In the genomic region with DNA sequence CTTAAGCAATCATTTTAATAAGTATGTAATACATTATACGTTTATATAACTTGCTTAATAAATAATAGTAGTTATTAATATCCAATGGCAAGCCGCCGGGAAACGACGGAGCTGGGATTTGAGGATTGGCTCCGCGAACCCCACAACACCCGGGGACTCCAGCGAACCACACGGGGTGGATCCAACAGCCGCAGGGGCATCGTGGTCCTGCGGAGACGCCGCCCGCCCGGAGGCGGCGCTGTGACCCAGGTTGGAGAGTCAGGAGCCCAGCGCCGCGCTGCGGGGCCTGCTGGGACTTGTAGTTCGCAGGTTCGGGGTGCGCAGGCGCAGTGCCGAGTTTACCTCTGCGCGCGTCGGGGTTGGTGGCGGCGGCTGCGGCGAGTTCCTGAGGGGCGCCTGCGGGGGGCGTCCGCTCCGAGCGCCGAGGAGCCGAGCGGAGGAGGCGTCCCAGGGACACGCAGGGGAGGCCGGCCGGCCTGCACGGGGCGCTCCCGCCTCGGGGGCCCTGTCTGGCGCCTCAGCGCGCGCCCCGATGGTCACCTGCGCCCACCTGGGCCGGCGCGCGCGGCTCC, we compare ENCODE assay signal across 1 cellular context.
TF ChIP-seq lines count a peak whose summit lies in the region.

A gene (plus strand): TSS at position 329 of the 572 bp plus-strand sequence. CDS start 204 bp downstream, at position 533.

TF ChIP-seq in K562, 482 proteins besides CTCF, POLR2A, EP300 and RAD21 (continued from another document and continues in another):
- TF ChIP-seq, protein P1, sequence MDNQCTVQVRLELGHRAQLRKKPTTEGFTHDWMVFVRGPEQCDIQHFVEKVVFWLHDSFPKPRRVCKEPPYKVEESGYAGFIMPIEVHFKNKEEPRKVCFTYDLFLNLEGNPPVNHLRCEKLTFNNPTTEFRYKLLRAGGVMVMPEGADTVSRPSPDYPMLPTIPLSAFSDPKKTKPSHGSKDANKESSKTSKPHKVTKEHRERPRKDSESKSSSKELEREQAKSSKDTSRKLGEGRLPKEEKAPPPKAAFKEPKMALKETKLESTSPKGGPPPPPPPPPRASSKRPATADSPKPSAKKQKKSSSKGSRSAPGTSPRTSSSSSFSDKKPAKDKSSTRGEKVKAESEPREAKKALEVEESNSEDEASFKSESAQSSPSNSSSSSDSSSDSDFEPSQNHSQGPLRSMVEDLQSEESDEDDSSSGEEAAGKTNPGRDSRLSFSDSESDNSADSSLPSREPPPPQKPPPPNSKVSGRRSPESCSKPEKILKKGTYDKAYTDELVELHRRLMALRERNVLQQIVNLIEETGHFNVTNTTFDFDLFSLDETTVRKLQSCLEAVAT (IDR thresholded peaks at IDR 0.05), result no peak
- TF ChIP-seq NRF1 (conservative IDR thresholded peaks at IDR 0.05 in 1 of 2, IDR thresholded peaks at IDR 0.05 in 1 of 2) (peak; percentile 96 to 97), ZNF717 (CRISPR knock-in tag; IDR thresholded peaks at IDR 0.05) (no peak), ZNF764 (CRISPR knock-in tag; IDR thresholded peaks at IDR 0.05; ENCODE audit: low read depth) (no peak), ADNP (tag; IDR thresholded peaks at IDR 0.05) (0 out of 2 replicates have a peak, but pooled peaks have one; percentile 8), ATF7 (IDR thresholded peaks at IDR 0.05) (peak; percentile 83; the same call in 1 of the 2 replicates), NR2C1 (IDR thresholded peaks at IDR 0.05) (peak; percentile 66; the same call in 1 of the 2 replicates), NR2C1 (tag; IDR thresholded peaks at IDR 0.05) (peak; percentile 84), L3MBTL2 (IDR thresholded peaks at IDR 0.05) (peak; percentile 83), ZNF140 (CRISPR knock-in tag; IDR thresholded peaks at IDR 0.05) (no peak), CXXC5 (CRISPR knock-in tag; IDR thresholded peaks at IDR 0.05) (peak; percentile 96), ZNF324 (CRISPR knock-in tag; IDR thresholded peaks at IDR 0.05) (no peak), BHLHE40 (IDR thresholded peaks at IDR 0.05; ENCODE audit: low read length) (peak; percentile 59; the same call in 1 of the 2 replicates), ELF1 (tag; IDR thresholded peaks at IDR 0.05) (no peak), YY1 (IDR thresholded peaks at IDR 0.05; ENCODE audit: borderline replicate concordance in 1 of 3, control insufficient read depth in 1 of 3, extremely low read depth in 1 of 3, insufficient read depth in 3 of 3, insufficient read length in 1 of 3, insufficient replicate concordance in 2 of 3, low read depth in 1 of 3, low read length in 2 of 3) (peak; percentile 9 to 80 (median 65)), SMAD3 (CRISPR knock-in tag; conservative IDR thresholded peaks at IDR 0.05) (peak; percentile 79; the same call in 1 of the 2 replicates), ZKSCAN8 (CRISPR knock-in tag; IDR thresholded peaks at IDR 0.05) (no peak), SMAD1 (IDR thresholded peaks at IDR 0.05; ENCODE audit: low read depth, low read length, partially characterized antibody) (no peak), HMG20B (CRISPR knock-in tag; IDR thresholded peaks at IDR 0.05) (no peak), ERF (CRISPR knock-in tag; IDR thresholded peaks at IDR 0.05) (no peak), BMI1 (IDR thresholded peaks at IDR 0.05; ENCODE audit: low read length) (no peak), TOE1 (IDR thresholded peaks at IDR 0.05; ENCODE audit: borderline replicate concordance) (peak; percentile 45; the same call in 1 of the 2 replicates), TOE1 (CRISPR knock-in tag; IDR thresholded peaks at IDR 0.05; ENCODE audit: borderline replicate concordance, low read depth) (0 out of 2 replicates have a peak, but pooled peaks have one; percentile 75), ZNF24 (IDR thresholded peaks at IDR 0.05) (0 out of 2 replicates have a peak, but pooled peaks have one; percentile 8), ETV6 (IDR thresholded peaks at IDR 0.05; ENCODE audit: borderline replicate concordance in 1 of 2, low read depth in 2 of 2, low read length in 1 of 2) (no peak), ETV6 (CRISPR knock-in tag; IDR thresholded peaks at IDR 0.05; ENCODE audit: borderline replicate concordance) (no peak), PML (IDR thresholded peaks at IDR 0.05; ENCODE audit: low read length) (no peak; the same call in 1 of the 2 replicates), MAFK (IDR thresholded peaks at IDR 0.05; ENCODE audit: low read length) (no peak), SRSF7 (optimal IDR thresholded peaks at IDR 0.05; ENCODE audit: low read depth, low read length) (no peak), NFRKB (IDR thresholded peaks at IDR 0.05; ENCODE audit: low read depth) (no peak), MEF2D (tag; conservative IDR thresholded peaks at IDR 0.05; ENCODE audit: low read depth) (no peak), ZNF77 (CRISPR knock-in tag; IDR thresholded peaks at IDR 0.05) (no peak), TEAD2 (tag; IDR thresholded peaks at IDR 0.05) (no peak), CBX1 (IDR thresholded peaks at IDR 0.05; ENCODE audit: low read depth) (peak; percentile 84), POU5F1 (IDR thresholded peaks at IDR 0.05; ENCODE audit: borderline replicate concordance, low read depth, low read length, partially characterized antibody) (peak; percentile 63), ZNF584 (CRISPR knock-in tag; IDR thresholded peaks at IDR 0.05; ENCODE audit: low read depth) (no peak), TCF3 (CRISPR knock-in tag; IDR thresholded peaks at IDR 0.05) (peak; percentile 39; the same call in 1 of the 2 replicates), MYNN (IDR thresholded peaks at IDR 0.05) (0 out of 2 replicates have a peak, but pooled peaks have one; percentile 16), MYNN (CRISPR knock-in tag; IDR thresholded peaks at IDR 0.05) (no peak), NELFE (IDR thresholded peaks at IDR 0.05; ENCODE audit: insufficient read depth, insufficient read length) (no peak), KLF13 (tag; IDR thresholded peaks at IDR 0.05; ENCODE audit: borderline replicate concordance, low read depth) (0 out of 2 replicates have a peak, but pooled peaks have one; percentile 56), ZNF586 (CRISPR knock-in tag; conservative IDR thresholded peaks at IDR 0.05) (no peak), HNRNPUL1 (IDR thresholded peaks at IDR 0.05; ENCODE audit: low read length) (no peak), ATF1 (CRISPR knock-in tag; IDR thresholded peaks at IDR 0.05) (peak; percentile 53), ATF1 (tag; IDR thresholded peaks at IDR 0.05) (peak; percentile 85), CEBPG (CRISPR knock-in tag; IDR thresholded peaks at IDR 0.05) (no peak), CEBPG (tag; conservative IDR thresholded peaks at IDR 0.05 in 1 of 2, IDR thresholded peaks at IDR 0.05 in 1 of 2) (no peak), ZKSCAN3 (CRISPR knock-in tag; IDR thresholded peaks at IDR 0.05) (no peak), KLF6 (CRISPR knock-in tag; IDR thresholded peaks at IDR 0.05; ENCODE audit: borderline replicate concordance) (no peak; the same call in 1 of the 2 replicates), KLF10 (CRISPR knock-in tag; IDR thresholded peaks at IDR 0.05) (no peak), ZNF316 (IDR thresholded peaks at IDR 0.05) (no peak), XRCC5 (IDR thresholded peaks at IDR 0.05; ENCODE audit: low read depth, low read length) (peak; percentile 97), MEF2A (IDR thresholded peaks at IDR 0.05; ENCODE audit: control insufficient read depth, low read depth, low read length) (0 out of 2 replicates have a peak, but pooled peaks have one; percentile 24), PHB2 (IDR thresholded peaks at IDR 0.05; ENCODE audit: low read depth) (no peak), ZFX (CRISPR knock-in tag; IDR thresholded peaks at IDR 0.05) (peak; percentile 65)
- TF ChIP-seq, protein P2, sequence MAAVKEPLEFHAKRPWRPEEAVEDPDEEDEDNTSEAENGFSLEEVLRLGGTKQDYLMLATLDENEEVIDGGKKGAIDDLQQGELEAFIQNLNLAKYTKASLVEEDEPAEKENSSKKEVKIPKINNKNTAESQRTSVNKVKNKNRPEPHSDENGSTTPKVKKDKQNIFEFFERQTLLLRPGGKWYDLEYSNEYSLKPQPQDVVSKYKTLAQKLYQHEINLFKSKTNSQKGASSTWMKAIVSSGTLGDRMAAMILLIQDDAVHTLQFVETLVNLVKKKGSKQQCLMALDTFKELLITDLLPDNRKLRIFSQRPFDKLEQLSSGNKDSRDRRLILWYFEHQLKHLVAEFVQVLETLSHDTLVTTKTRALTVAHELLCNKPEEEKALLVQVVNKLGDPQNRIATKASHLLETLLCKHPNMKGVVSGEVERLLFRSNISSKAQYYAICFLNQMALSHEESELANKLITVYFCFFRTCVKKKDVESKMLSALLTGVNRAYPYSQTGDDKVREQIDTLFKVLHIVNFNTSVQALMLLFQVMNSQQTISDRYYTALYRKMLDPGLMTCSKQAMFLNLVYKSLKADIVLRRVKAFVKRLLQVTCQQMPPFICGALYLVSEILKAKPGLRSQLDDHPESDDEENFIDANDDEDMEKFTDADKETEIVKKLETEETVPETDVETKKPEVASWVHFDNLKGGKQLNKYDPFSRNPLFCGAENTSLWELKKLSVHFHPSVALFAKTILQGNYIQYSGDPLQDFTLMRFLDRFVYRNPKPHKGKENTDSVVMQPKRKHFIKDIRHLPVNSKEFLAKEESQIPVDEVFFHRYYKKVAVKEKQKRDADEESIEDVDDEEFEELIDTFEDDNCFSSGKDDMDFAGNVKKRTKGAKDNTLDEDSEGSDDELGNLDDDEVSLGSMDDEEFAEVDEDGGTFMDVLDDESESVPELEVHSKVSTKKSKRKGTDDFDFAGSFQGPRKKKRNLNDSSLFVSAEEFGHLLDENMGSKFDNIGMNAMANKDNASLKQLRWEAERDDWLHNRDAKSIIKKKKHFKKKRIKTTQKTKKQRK (IDR thresholded peaks at IDR 0.05; ENCODE audit: borderline replicate concordance, low read depth, low read length), result no peak
- TF ChIP-seq, protein P3, sequence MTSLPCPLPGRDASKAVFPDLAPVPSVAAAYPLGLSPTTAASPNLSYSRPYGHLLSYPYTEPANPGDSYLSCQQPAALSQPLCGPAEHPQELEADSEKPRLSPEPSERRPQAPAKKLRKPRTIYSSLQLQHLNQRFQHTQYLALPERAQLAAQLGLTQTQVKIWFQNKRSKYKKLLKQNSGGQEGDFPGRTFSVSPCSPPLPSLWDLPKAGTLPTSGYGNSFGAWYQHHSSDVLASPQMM (CRISPR knock-in tag; IDR thresholded peaks at IDR 0.05), result no peak
- TF ChIP-seq, protein P4, sequence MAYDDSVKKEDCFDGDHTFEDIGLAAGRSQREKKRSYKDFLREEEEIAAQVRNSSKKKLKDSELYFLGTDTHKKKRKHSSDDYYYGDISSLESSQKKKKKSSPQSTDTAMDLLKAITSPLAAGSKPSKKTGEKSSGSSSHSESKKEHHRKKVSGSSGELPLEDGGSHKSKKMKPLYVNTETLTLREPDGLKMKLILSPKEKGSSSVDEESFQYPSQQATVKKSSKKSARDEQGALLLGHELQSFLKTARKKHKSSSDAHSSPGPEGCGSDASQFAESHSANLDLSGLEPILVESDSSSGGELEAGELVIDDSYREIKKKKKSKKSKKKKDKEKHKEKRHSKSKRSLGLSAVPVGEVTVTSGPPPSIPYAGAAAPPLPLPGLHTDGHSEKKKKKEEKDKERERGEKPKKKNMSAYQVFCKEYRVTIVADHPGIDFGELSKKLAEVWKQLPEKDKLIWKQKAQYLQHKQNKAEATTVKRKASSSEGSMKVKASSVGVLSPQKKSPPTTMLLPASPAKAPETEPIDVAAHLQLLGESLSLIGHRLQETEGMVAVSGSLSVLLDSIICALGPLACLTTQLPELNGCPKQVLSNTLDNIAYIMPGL (CRISPR knock-in tag; IDR thresholded peaks at IDR 0.05), result peak; percentile 80; the same call in 1 of the 2 replicates
- TF ChIP-seq, protein P5, sequence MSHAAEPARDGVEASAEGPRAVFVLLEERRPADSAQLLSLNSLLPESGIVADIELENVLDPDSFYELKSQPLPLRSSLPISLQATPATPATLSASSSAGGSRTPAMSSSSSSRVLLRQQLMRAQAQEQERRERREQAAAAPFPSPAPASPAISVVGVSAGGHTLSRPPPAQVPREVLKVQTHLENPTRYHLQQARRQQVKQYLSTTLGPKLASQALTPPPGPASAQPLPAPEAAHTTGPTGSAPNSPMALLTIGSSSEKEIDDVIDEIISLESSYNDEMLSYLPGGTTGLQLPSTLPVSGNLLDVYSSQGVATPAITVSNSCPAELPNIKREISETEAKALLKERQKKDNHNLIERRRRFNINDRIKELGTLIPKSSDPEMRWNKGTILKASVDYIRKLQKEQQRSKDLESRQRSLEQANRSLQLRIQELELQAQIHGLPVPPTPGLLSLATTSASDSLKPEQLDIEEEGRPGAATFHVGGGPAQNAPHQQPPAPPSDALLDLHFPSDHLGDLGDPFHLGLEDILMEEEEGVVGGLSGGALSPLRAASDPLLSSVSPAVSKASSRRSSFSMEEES (CRISPR knock-in tag; IDR thresholded peaks at IDR 0.05), result no peak
- TF ChIP-seq, protein P6, sequence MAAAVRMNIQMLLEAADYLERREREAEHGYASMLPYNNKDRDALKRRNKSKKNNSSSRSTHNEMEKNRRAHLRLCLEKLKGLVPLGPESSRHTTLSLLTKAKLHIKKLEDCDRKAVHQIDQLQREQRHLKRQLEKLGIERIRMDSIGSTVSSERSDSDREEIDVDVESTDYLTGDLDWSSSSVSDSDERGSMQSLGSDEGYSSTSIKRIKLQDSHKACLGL (CRISPR knock-in tag; IDR thresholded peaks at IDR 0.05; ENCODE audit: borderline replicate concordance, poor library complexity, severe bottlenecking), result no peak
- TF ChIP-seq, protein P7, sequence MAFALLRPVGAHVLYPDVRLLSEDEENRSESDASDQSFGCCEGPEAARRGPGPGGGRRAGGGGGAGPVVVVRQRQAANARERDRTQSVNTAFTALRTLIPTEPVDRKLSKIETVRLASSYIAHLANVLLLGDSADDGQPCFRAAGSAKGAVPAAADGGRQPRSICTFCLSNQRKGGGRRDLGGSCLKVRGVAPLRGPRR (CRISPR knock-in tag; IDR thresholded peaks at IDR 0.05), result no peak
- TF ChIP-seq, protein P8, sequence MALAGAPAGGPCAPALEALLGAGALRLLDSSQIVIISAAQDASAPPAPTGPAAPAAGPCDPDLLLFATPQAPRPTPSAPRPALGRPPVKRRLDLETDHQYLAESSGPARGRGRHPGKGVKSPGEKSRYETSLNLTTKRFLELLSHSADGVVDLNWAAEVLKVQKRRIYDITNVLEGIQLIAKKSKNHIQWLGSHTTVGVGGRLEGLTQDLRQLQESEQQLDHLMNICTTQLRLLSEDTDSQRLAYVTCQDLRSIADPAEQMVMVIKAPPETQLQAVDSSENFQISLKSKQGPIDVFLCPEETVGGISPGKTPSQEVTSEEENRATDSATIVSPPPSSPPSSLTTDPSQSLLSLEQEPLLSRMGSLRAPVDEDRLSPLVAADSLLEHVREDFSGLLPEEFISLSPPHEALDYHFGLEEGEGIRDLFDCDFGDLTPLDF (CRISPR knock-in tag; IDR thresholded peaks at IDR 0.05), result peak; percentile 85; the same call in 1 of the 2 replicates
- TF ChIP-seq, protein P9, sequence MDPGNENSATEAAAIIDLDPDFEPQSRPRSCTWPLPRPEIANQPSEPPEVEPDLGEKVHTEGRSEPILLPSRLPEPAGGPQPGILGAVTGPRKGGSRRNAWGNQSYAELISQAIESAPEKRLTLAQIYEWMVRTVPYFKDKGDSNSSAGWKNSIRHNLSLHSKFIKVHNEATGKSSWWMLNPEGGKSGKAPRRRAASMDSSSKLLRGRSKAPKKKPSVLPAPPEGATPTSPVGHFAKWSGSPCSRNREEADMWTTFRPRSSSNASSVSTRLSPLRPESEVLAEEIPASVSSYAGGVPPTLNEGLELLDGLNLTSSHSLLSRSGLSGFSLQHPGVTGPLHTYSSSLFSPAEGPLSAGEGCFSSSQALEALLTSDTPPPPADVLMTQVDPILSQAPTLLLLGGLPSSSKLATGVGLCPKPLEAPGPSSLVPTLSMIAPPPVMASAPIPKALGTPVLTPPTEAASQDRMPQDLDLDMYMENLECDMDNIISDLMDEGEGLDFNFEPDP (CRISPR knock-in tag; IDR thresholded peaks at IDR 0.05), result no peak
